Comparison of ENCODE assay signal across 19 cellular contexts in genomic region chr17:76531501-76532038, GRCh38. TPM values are rescaled to one million over a fixed set of nuclear protein-coding genes. Genes with fewer than 3 reads are reported as not detected.
A peak's percentile ranks its signal among the peaks of the same experiment; 100 is the strongest.
DNase-seq lines count a peak whose midpoint lies in the region; ATAC-seq, FAIRE-seq and TF ChIP-seq lines count a peak whose summit lies in the region.
"Had no signal": no experiment of that assay in that cellular context is flagged by ENCODE, and none has a peak within 500 bp of the region (broad histone marks: within the 10 kb centered on the region; RNA-seq: fewer than 3 reads in every experiment).

No MANE protein-coding gene starts in this region.

- CTCF ChIA-PET in IMR-90 (lab: Yijun Ruan, JAX) = no interaction called here
- CTCF ChIA-PET in K562 (lab: Yijun Ruan, JAX; ENCODE audit: low intra/inter-chr PET ratio) = no interaction called here

- H3K56ac ChIP-seq in IMR-90 (ENCODE audit: extremely low read depth, insufficient read depth, low read length) (no peak overlapping the region), mesendoderm (ENCODE audit: low read length) (peak overlapping the region; percentile 22)

- H2AFZ ChIP-seq in IMR-90 (replicated peaks; ENCODE audit: low read length, poor library complexity) = no peak overlapping the region
- peak overlapping the region; percentile 97 for H2AFZ ChIP-seq in K562 (ENCODE audit: low read depth, low read length)

- TF ChIP-seq EP300 in K562 (IDR thresholded peaks at IDR 0.05; ENCODE audit: low read length) = no peak

- H3K36me3 ChIP-seq in IMR-90 (ENCODE audit: control insufficient read depth, insufficient read depth, low read length) = peaks cover 7% of the 10 kb centered on the region; the same call in 1 of the 2 replicates
- no peaks in the 10 kb centered on the region; the same call in 2 of the 3 replicates for H3K36me3 ChIP-seq in K562 (ENCODE audit: control insufficient read depth, insufficient read depth, low read length)
- no peaks in the 10 kb centered on the region for H3K36me3 ChIP-seq in mesendoderm (ENCODE audit: control insufficient read depth, insufficient read depth, low read length)
- H3K36me3 ChIP-seq in spleen = no peaks in the 10 kb centered on the region
- H3K36me3 ChIP-seq: adrenal gland had no signal

- peaks cover 0 to 23% of the 10 kb centered on the region in 2 experiments; a peak in 1 of 4 replicates for H3K79me1 ChIP-seq in IMR-90 (ENCODE audit: low read depth in 1 of 2, low read length in 2 of 2)
- no peaks in the 10 kb centered on the region for H3K79me1 ChIP-seq in mesendoderm (ENCODE audit: low read length)

- H3K9ac ChIP-seq in IMR-90 (ENCODE audit: low read depth, low read length) (no peak overlapping the region), K562 (ENCODE audit: insufficient read depth in 1 of 2, low read depth in 2 of 2, low read length in 2 of 2) (peak overlapping the region in 1 of 2 experiments; percentile 90; a peak in 3 of 4 replicates), mesendoderm (ENCODE audit: low read length) (no peak overlapping the region)

- BruUV-seq in IMR-90 (replicated peaks; lab: Mats Ljungman, UMichigan) (no TSS peak), K562 (replicated peaks; lab: Mats Ljungman, UMichigan) (no TSS peak)

- POLR2A ChIA-PET in IMR-90 (lab: Charles Lee; ENCODE audit: unreplicated experiment) (no interaction called here), K562 (lab: Yijun Ruan, JAX) (interaction anchor here (0.6 to 0.7 kb wide), 4 partner anchors 25 to 635 kb away, joined by 3 to 4 read pairs (median 3); no protein-coding TSS in a partner anchor)

- H3K79me2 ChIP-seq in K562 (ENCODE audit: control insufficient read depth, insufficient read depth, low read length) (no peaks in the 10 kb centered on the region), mesendoderm (ENCODE audit: control insufficient read depth, insufficient read depth, low read length) (no peaks in the 10 kb centered on the region)

- H3K4me3 ChIP-seq in IMR-90 (ENCODE audit: insufficient read depth, low read depth, low read length) (no peak overlapping the region), K562 (no peak overlapping the region), mesendoderm (ENCODE audit: low read length) (no peak overlapping the region), spleen (no peak overlapping the region)
- H3K4me3 ChIP-seq: adrenal gland had no signal

- no peak overlapping the region; the same call in 1 of the 2 replicates for H4K91ac ChIP-seq in IMR-90 (ENCODE audit: insufficient read depth, low read depth, low read length)

- H2BK15ac ChIP-seq in IMR-90 (ENCODE audit: low read depth, low read length) (peak overlapping the region; percentile 49; the same call in 1 of the 3 replicates), mesendoderm (replicated peaks; ENCODE audit: low read depth) (no peak overlapping the region)

- no peak overlapping the region; the same call in 1 of the 2 replicates for H3K14ac ChIP-seq in IMR-90 (replicated peaks; ENCODE audit: low read depth, low read length)

- intact Hi-C loops in IMR-90 (cut with micrococcal nuclease) (loop anchor here (10.0 kb wide), 1 partner anchor 533 kb away; no protein-coding TSS in a partner anchor), K562 (cut with micrococcal nuclease) (no loop called here), spleen (cut with DNase I; ENCODE audit: low total_unique reads) (no loop called here)

- 0 out of 2 replicates have a peak, but pooled peaks cover 2% of the 10 kb centered on the region for H4K20me1 ChIP-seq in IMR-90 (ENCODE audit: insufficient read depth, low read length)
- H4K20me1 ChIP-seq in K562 (replicated peaks; ENCODE audit: control insufficient read depth, insufficient read depth, low read length) = no peaks in the 10 kb centered on the region

- peak overlapping the region; percentile 92 for H2AK5ac ChIP-seq in IMR-90 (ENCODE audit: low read depth, low read length)
- H2AK5ac ChIP-seq in mesendoderm (ENCODE audit: low read length) = no peak overlapping the region

- peak overlapping the region; percentile 10 for H2BK5ac ChIP-seq in IMR-90 (ENCODE audit: low read depth, low read length, poor library complexity, severe bottlenecking)
- no peak overlapping the region for H2BK5ac ChIP-seq in mesendoderm (ENCODE audit: low read length)

- H3K9me1 ChIP-seq in IMR-90 (ENCODE audit: insufficient read depth, low read length) = peaks cover 25% of the 10 kb centered on the region
- no peaks in the 10 kb centered on the region for H3K9me1 ChIP-seq in K562 (ENCODE audit: control insufficient read depth, insufficient read depth, low read length)

- no peak overlapping the region for H2BK20ac ChIP-seq in IMR-90 (ENCODE audit: low read depth, low read length)

- dilution Hi-C loops in IMR-90 (cut with HindIII; ENCODE audit: low sequenced_read_pairs, unreplicated experiment) = no loop called here

- no peak for DNase-seq in IMR-90
- no peak for DNase-seq in K562 (ENCODE audit: extremely low read depth in 1 of 4, low spot score in 3 of 4)
- DNase-seq in mesendoderm = no peak
- no peak for DNase-seq in spleen
- DNase-seq in NCI-H2171 treated with DMSO at 0.1 percent for 48 hours (lab: John Stamatoyannopoulos, UW) = no peak
- DNase-seq in NCI-H69 (lab: John Stamatoyannopoulos, UW) = no peak
- no peak for DNase-seq in EL
- DNase-seq: adrenal gland; CD4-positive, alpha-beta T cell; GDM1; HCEC 1CT; left colon; NCI-H1105; NCI-H510A treated with DMSO at 0.1 percent for 48 hours; RPMI8226; stimulated activated naive CD8-positive, alpha-beta T cell treated with anti-CD3 and anti-CD28 coated beads, Interleukin-15, amount 100 ng/mL, for 72 hours had no signal

- in situ Hi-C loops in IMR-90 (cut with MboI; ENCODE audit: low sequenced_read_pairs) = no loop called here
- in situ Hi-C loops in K562 (cut with MboI) = no loop called here

- no peak overlapping the region for H4K5ac ChIP-seq in IMR-90 (ENCODE audit: low read depth, low read length)
- no peak overlapping the region for H4K5ac ChIP-seq in mesendoderm (ENCODE audit: low read length)

- H3K9me3 ChIP-seq in IMR-90 (ENCODE audit: control insufficient read depth, insufficient read depth, low read length) (no peaks in the 10 kb centered on the region), K562 (replicated peaks; ENCODE audit: control insufficient read depth, insufficient read depth, low read depth, low read length) (no peaks in the 10 kb centered on the region), spleen (no peaks in the 10 kb centered on the region)
- H3K9me3 ChIP-seq: adrenal gland had no signal

- peak overlapping the region in 1 of 2 experiments; percentile 10; a peak in 1 of 4 replicates for H4K8ac ChIP-seq in IMR-90 (ENCODE audit: low read depth in 2 of 2, low read length in 2 of 2)
- no peak overlapping the region for H4K8ac ChIP-seq in mesendoderm (ENCODE audit: low read depth, low read length)

- H2AK9ac ChIP-seq in IMR-90 (replicated peaks; ENCODE audit: low read depth, low read length, poor library complexity) = peak overlapping the region; percentile 24

- no peak for ATAC-seq in IMR-90 (ENCODE audit: low read depth)
- no peak for ATAC-seq in K562
- ATAC-seq in GM18502 (IDR thresholded peaks at IDR 0.05; ENCODE audit: poor library complexity, unreplicated experiment) = no peak
- ATAC-seq: left colon; stimulated activated naive CD8-positive, alpha-beta T cell treated with anti-CD3 and anti-CD28 coated beads, Interleukin-15, amount 100 ng/mL, for 72 hours had no signal

- H3K4ac ChIP-seq in IMR-90 (ENCODE audit: low read depth, low read length) (peak overlapping the region; percentile 99), mesendoderm (ENCODE audit: low read depth, low read length) (no peak overlapping the region)

- TF ChIP-seq POLR2A in IMR-90 (IDR thresholded peaks at IDR 0.05; ENCODE audit: low read depth, low read length) (no peak), K562 (conservative IDR thresholded peaks at IDR 0.05) (no peak), spleen (IDR thresholded peaks at IDR 0.05) (no peak)

- H2BK120ac ChIP-seq in IMR-90 (ENCODE audit: low read depth, low read length) (peak overlapping the region; percentile 97; the same call in 1 of the 2 replicates), mesendoderm (ENCODE audit: low read depth, low read length) (no peak overlapping the region)

- FAIRE-seq in K562 (lab: Jason Lieb, UNC) = no peak
- FAIRE-seq: frontal cortex, GM18507 had no signal

- TF ChIP-seq RAD21 in IMR-90 (IDR thresholded peaks at IDR 0.05; ENCODE audit: low read length) = no peak
- TF ChIP-seq RAD21 in K562 (CRISPR knock-in tag; conservative IDR thresholded peaks at IDR 0.05 in 1 of 2, IDR thresholded peaks at IDR 0.05 in 1 of 2) = no peak

- H3K27ac ChIP-seq in IMR-90 (ENCODE audit: insufficient read depth, low read length) (peak overlapping the region; percentile 89; the same call in 1 of the 2 replicates), K562 (ENCODE audit: extremely low read depth, low read depth, low read length) (no peak overlapping the region), mesendoderm (ENCODE audit: low read depth, low read length) (no peak overlapping the region), spleen (peak overlapping the region in 7 of 8 donors; percentile 86 to 99 (median 92))

- H3K4me2 ChIP-seq in IMR-90 (ENCODE audit: low read depth, low read length) = no peak overlapping the region
- H3K4me2 ChIP-seq in K562 (ENCODE audit: insufficient read depth, low read length) = no peak overlapping the region
- H3K4me2 ChIP-seq in mesendoderm (ENCODE audit: low read length) = no peak overlapping the region

- TF ChIP-seq CTCF in IMR-90 (conservative IDR thresholded peaks at IDR 0.05; ENCODE audit: low read depth, low read length) = no peak
- no peak for TF ChIP-seq CTCF in K562 (IDR thresholded peaks at IDR 0.05 in 2 of 3, conservative IDR thresholded peaks at IDR 0.05 in 1 of 3; ENCODE audit: insufficient read depth in 2 of 3, low read depth in 1 of 3, low read length in 3 of 3)
- TF ChIP-seq CTCF in spleen (IDR thresholded peaks at IDR 0.05 in 8 of 11, conservative IDR thresholded peaks at IDR 0.05 in 3 of 11) = no peak

- H3K18ac ChIP-seq in IMR-90 (ENCODE audit: low read depth, low read length) (no peak overlapping the region), mesendoderm (ENCODE audit: low read length) (no peak overlapping the region)

- H3K4me1 ChIP-seq in IMR-90 (ENCODE audit: control insufficient read depth, insufficient read depth, low read length) = peaks cover 40% of the 10 kb centered on the region
- H3K4me1 ChIP-seq in K562 (replicated peaks in 1 of 2; ENCODE audit: control insufficient read depth in 2 of 2, insufficient read depth in 2 of 2, low read length in 2 of 2) = peaks cover 30 to 62% of the 10 kb centered on the region in 2 experiments
- peaks cover 2% of the 10 kb centered on the region for H3K4me1 ChIP-seq in mesendoderm (ENCODE audit: control insufficient read depth, low read depth, low read length)
- peaks cover 28 to 80% (median 55%) of the 10 kb centered on the region in 6 donors for H3K4me1 ChIP-seq in spleen

- H3K27me3 ChIP-seq in IMR-90 (ENCODE audit: control insufficient read depth, insufficient read depth, low read length) = no peaks in the 10 kb centered on the region
- no peaks in the 10 kb centered on the region for H3K27me3 ChIP-seq in K562 (ENCODE audit: control insufficient read depth in 2 of 2, insufficient read depth in 2 of 2, low read length in 2 of 2)
- H3K27me3 ChIP-seq in mesendoderm (ENCODE audit: insufficient read depth, low read length, poor library complexity) = no peaks in the 10 kb centered on the region
- H3K27me3 ChIP-seq in spleen (replicated peaks in 1 of 7) = peaks cover 0 to 19% (median 0%) of the 10 kb centered on the region in 7 donors
- H3K27me3 ChIP-seq: adrenal gland had no signal

- no peak overlapping the region for H3K23ac ChIP-seq in IMR-90 (ENCODE audit: low read depth, low read length)
- H3K23ac ChIP-seq in mesendoderm (ENCODE audit: low read length) = no peak overlapping the region

- WGBS in IMR-90 (ENCODE audit: extremely low coverage in 2 of 2, insufficient read length in 1 of 2), 2 experiments = 91% methylated on average over 6 of the region's 17 CpGs; no CpG with 5 or more reads in 1 of the 2 experiments
- WGBS in K562 (ENCODE audit: insufficient coverage, low coverage, missing lambda C conversion rate) = 76% methylated on average over 16 of the region's 17 CpGs
- no CpG with 5 or more reads among the region's 17 CpGs for WGBS in mesendoderm (ENCODE audit: extremely low coverage, insufficient coverage, low lambda C conversion rate)
- WGBS in spleen, 5 donors = 81 to 85% (median 82%) methylated on average over 15 to 17 of the region's 17 CpGs

RNA-seq across cellular contexts. Expression of gene CYGB, which starts 5.9 kb away (rescaled TPM):
- total RNA-seq in IMR-90 (2012; rRNA removed) (1.3 and 1.7 TPM in 2 replicates), K562 (2014; rRNA removed) (0.95 TPM in 1 of 2 replicates, not detected in the other), K562 (2014; rRNA removed; fragmentation: Illumina TruSeq; extraction: Trizol) (0.16 TPM in 1 of 2 replicates, not detected in the other), K562 (2015; rRNA removed; fragmentation: Illumina TruSeq; extraction: Trizol) (not detected in 2 replicates), K562 (2021) (0.13 and 0.24 TPM in 2 replicates), spleen (10 to 100 TPM in 3 of 7 donors, 1 to 10 TPM in 4; 5.0 to 21.0 (median 9.9) TPM)
- polyA plus RNA-seq in IMR-90 (2012; rRNA removed) (2.9 and 3.5 TPM in 2 replicates), K562 (2011; rRNA removed) (0.05 and 0.08 TPM in 2 replicates), K562 (2014; fragmentation: Illumina TruSeq; extraction: Trizol) (0.54 TPM in 1 of 2 replicates, not detected in the other), K562 (2014; fragmentation: Nextera tagmentation; extraction: Ambion mirVana) (not detected), K562 (2014; rRNA removed) (0.11 and 0.12 TPM in 2 replicates), spleen (1 to 10 TPM; 3.5 to 5.8 (median 5.5) TPM)
- polyA plus RNA-seq in IMR-90 (2012; cell fraction: cytosol; rRNA removed) = 3.6 and 4.3 TPM in 2 replicates
- 1.2 and 1.9 TPM in 2 replicates for polyA plus RNA-seq in IMR-90 (2012; cell fraction: nucleus; rRNA removed; ENCODE audit: low replicate concordance)
- total RNA-seq in K562 (2011; cell fraction: chromatin; rRNA removed; ENCODE audit: low replicate concordance) = 0.84 TPM in 1 of 2 replicates, not detected in the other
- 0.66 TPM in 1 of 2 replicates, not detected in the other for total RNA-seq in K562 (2011; cell fraction: nucleolus; rRNA removed)
- 1.2 TPM in 1 of 2 replicates, not detected in the other for total RNA-seq in K562 (2011; cell fraction: nucleoplasm; rRNA removed)
- 0.18 and 0.40 TPM in 2 replicates for polyA plus RNA-seq in K562 (2011; cell fraction: cytosol; rRNA removed)
- polyA plus RNA-seq in K562 (2011; cell fraction: nucleus; rRNA removed) = 0.20 and 0.38 TPM in 2 replicates
- 0.09 and 0.24 TPM in 2 replicates for polyA plus RNA-seq in K562 (2012)
- polyA minus RNA-seq in K562 (2011; rRNA and poly(A)+ RNA removed) = not detected in 2 replicates
- not detected in 2 replicates for polyA minus RNA-seq in K562 (2011; cell fraction: cytosol; rRNA and poly(A)+ RNA removed)
- polyA minus RNA-seq in K562 (2011; cell fraction: nucleus; rRNA and poly(A)+ RNA removed) = not detected in 2 replicates
- polyA plus RNA-seq in mesendoderm (2013, experiment 1 of 2) = 0.88 TPM
- 0.88 TPM for polyA plus RNA-seq in mesendoderm (2013, experiment 2 of 2)
- total RNA-seq: CD4-positive, alpha-beta T cell had no signal

RNA-seq across cellular contexts. Expression of gene PRCD, which starts 8.3 kb away (rescaled TPM):
- total RNA-seq in IMR-90 (2012; rRNA removed) = under 0.01 TPM in 1 of 2 replicates, not detected in the other
- 0.32 TPM in 2 replicates for polyA plus RNA-seq in IMR-90 (2012; rRNA removed)
- polyA plus RNA-seq in IMR-90 (2012; cell fraction: cytosol; rRNA removed) = 0.24 and 0.26 TPM in 2 replicates
- polyA plus RNA-seq in IMR-90 (2012; cell fraction: nucleus; rRNA removed; ENCODE audit: low replicate concordance) = 1.4 and 3.8 TPM in 2 replicates
- 0.14 TPM in 1 of 2 replicates, not detected in the other for total RNA-seq in K562 (2011; cell fraction: chromatin; rRNA removed; ENCODE audit: low replicate concordance)
- not detected in 2 replicates for total RNA-seq in K562 (2011; cell fraction: nucleolus; rRNA removed)
- total RNA-seq in K562 (2011; cell fraction: nucleoplasm; rRNA removed) = not detected in 2 replicates
- not detected in 2 replicates for total RNA-seq in K562 (2014; rRNA removed)
- not detected in 2 replicates for total RNA-seq in K562 (2014; rRNA removed; fragmentation: Illumina TruSeq; extraction: Trizol)
- not detected in 2 replicates for total RNA-seq in K562 (2015; rRNA removed; fragmentation: Illumina TruSeq; extraction: Trizol)
- total RNA-seq in K562 (2021) = 0.27 TPM in 1 of 2 replicates, not detected in the other
- 0.20 and 0.39 TPM in 2 replicates for polyA plus RNA-seq in K562 (2011; rRNA removed)
- polyA plus RNA-seq in K562 (2011; cell fraction: cytosol; rRNA removed) = not detected in 2 replicates
- polyA plus RNA-seq in K562 (2011; cell fraction: nucleus; rRNA removed) = 0.10 and 0.13 TPM in 2 replicates
- polyA plus RNA-seq in K562 (2012) = 0.26 and 0.65 TPM in 2 replicates
- polyA plus RNA-seq in K562 (2014; fragmentation: Illumina TruSeq; extraction: Trizol) = not detected in 2 replicates
- under 1 TPM in 1 of 2 experiments, not detected in 1; 0.25 TPM for polyA plus RNA-seq in K562 (2014; fragmentation: Nextera tagmentation; extraction: Ambion mirVana)
- 0.21 TPM in 1 of 2 replicates, not detected in the other for polyA plus RNA-seq in K562 (2014; rRNA removed)
- 0.07 TPM in 1 of 2 replicates, not detected in the other for polyA minus RNA-seq in K562 (2011; rRNA and poly(A)+ RNA removed)
- not detected in 2 replicates for polyA minus RNA-seq in K562 (2011; cell fraction: cytosol; rRNA and poly(A)+ RNA removed)
- polyA minus RNA-seq in K562 (2011; cell fraction: nucleus; rRNA and poly(A)+ RNA removed) = not detected in 2 replicates
- 0.59 TPM for polyA plus RNA-seq in mesendoderm (2013, experiment 1 of 2)
- 0.55 TPM for polyA plus RNA-seq in mesendoderm (2013, experiment 2 of 2)
- 10 to 100 TPM in 2 of 7 donors, 1 to 10 TPM in 5; 3.5 to 18.8 (median 9.2) TPM for total RNA-seq in spleen
- 10 to 100 TPM; 28.9 to 54.1 (median 29.6) TPM for polyA plus RNA-seq in spleen
- total RNA-seq: CD4-positive, alpha-beta T cell had no signal

RNA-seq across cellular contexts. Expression of gene RHBDF2, which starts 30.3 kb away (rescaled TPM):
- total RNA-seq in IMR-90 (2012; rRNA removed) (1.3 and 1.4 TPM in 2 replicates), K562 (2014; rRNA removed) (1.5 and 4.0 TPM in 2 replicates), K562 (2014; rRNA removed; fragmentation: Illumina TruSeq; extraction: Trizol) (0.19 and 0.47 TPM in 2 replicates), K562 (2015; rRNA removed; fragmentation: Illumina TruSeq; extraction: Trizol) (0.65 and 0.75 TPM in 2 replicates), K562 (2021) (2.3 and 2.8 TPM in 2 replicates), spleen (100 to 1,000 TPM in 4 of 7 donors, 10 to 100 TPM in 3; 95.1 to 147 (median 114) TPM)
- polyA plus RNA-seq in IMR-90 (2012; rRNA removed) (8.3 and 10.0 TPM in 2 replicates), K562 (2011; rRNA removed) (1.1 and 3.1 TPM in 2 replicates), K562 (2014; fragmentation: Illumina TruSeq; extraction: Trizol) (1.3 and 1.6 TPM in 2 replicates), K562 (2014; fragmentation: Nextera tagmentation; extraction: Ambion mirVana) (under 1 TPM; 0.04 to 0.06 TPM), K562 (2014; rRNA removed) (1.5 and 1.6 TPM in 2 replicates), spleen (10 to 100 TPM; 31.4 to 72.7 (median 53.3) TPM)
- polyA plus RNA-seq in IMR-90 (2012; cell fraction: cytosol; rRNA removed) = 6.7 and 10.1 TPM in 2 replicates
- 29.5 and 54.3 TPM in 2 replicates for polyA plus RNA-seq in IMR-90 (2012; cell fraction: nucleus; rRNA removed; ENCODE audit: low replicate concordance)
- 5.1 and 22.6 TPM in 2 replicates for total RNA-seq in K562 (2011; cell fraction: chromatin; rRNA removed; ENCODE audit: low replicate concordance)
- 12.2 and 15.7 TPM in 2 replicates for total RNA-seq in K562 (2011; cell fraction: nucleolus; rRNA removed)
- 4.0 and 6.5 TPM in 2 replicates for total RNA-seq in K562 (2011; cell fraction: nucleoplasm; rRNA removed)
- polyA plus RNA-seq in K562 (2011; cell fraction: cytosol; rRNA removed) = 1.7 and 6.2 TPM in 2 replicates
- polyA plus RNA-seq in K562 (2011; cell fraction: nucleus; rRNA removed) = 8.1 and 13.7 TPM in 2 replicates
- polyA plus RNA-seq in K562 (2012) = 1.5 and 1.7 TPM in 2 replicates
- 0.74 and 1.6 TPM in 2 replicates for polyA minus RNA-seq in K562 (2011; rRNA and poly(A)+ RNA removed)
- polyA minus RNA-seq in K562 (2011; cell fraction: cytosol; rRNA and poly(A)+ RNA removed) = 2.7 and 6.3 TPM in 2 replicates
- 4.7 and 5.3 TPM in 2 replicates for polyA minus RNA-seq in K562 (2011; cell fraction: nucleus; rRNA and poly(A)+ RNA removed)
- 12.3 TPM for polyA plus RNA-seq in mesendoderm (2013, experiment 1 of 2)
- 11.8 TPM for polyA plus RNA-seq in mesendoderm (2013, experiment 2 of 2)

RNA-seq across cellular contexts. Expression of gene ST6GALNAC2, which starts 54.1 kb away (rescaled TPM):
- total RNA-seq in IMR-90 (2012; rRNA removed) = not detected in 2 replicates
- 0.10 TPM in 1 of 2 replicates, not detected in the other for polyA plus RNA-seq in IMR-90 (2012; rRNA removed)
- polyA plus RNA-seq in IMR-90 (2012; cell fraction: cytosol; rRNA removed) = 0.06 and 0.18 TPM in 2 replicates
- polyA plus RNA-seq in IMR-90 (2012; cell fraction: nucleus; rRNA removed; ENCODE audit: low replicate concordance) = 0.03 and 0.25 TPM in 2 replicates
- not detected in 2 replicates for total RNA-seq in K562 (2011; cell fraction: chromatin; rRNA removed; ENCODE audit: low replicate concordance)
- total RNA-seq in K562 (2011; cell fraction: nucleolus; rRNA removed) = not detected in 2 replicates
- not detected in 2 replicates for total RNA-seq in K562 (2011; cell fraction: nucleoplasm; rRNA removed)
- not detected in 2 replicates for total RNA-seq in K562 (2014; rRNA removed)
- not detected in 2 replicates for total RNA-seq in K562 (2014; rRNA removed; fragmentation: Illumina TruSeq; extraction: Trizol)
- not detected in 2 replicates for total RNA-seq in K562 (2015; rRNA removed; fragmentation: Illumina TruSeq; extraction: Trizol)
- total RNA-seq in K562 (2021) = not detected in 2 replicates
- polyA plus RNA-seq in K562 (2011; rRNA removed) = not detected in 2 replicates
- not detected in 2 replicates for polyA plus RNA-seq in K562 (2011; cell fraction: cytosol; rRNA removed)
- polyA plus RNA-seq in K562 (2011; cell fraction: nucleus; rRNA removed) = not detected in 2 replicates
- not detected in 2 replicates for polyA plus RNA-seq in K562 (2012)
- 0.18 TPM in 1 of 2 replicates, not detected in the other for polyA plus RNA-seq in K562 (2014; fragmentation: Illumina TruSeq; extraction: Trizol)
- polyA plus RNA-seq in K562 (2014; fragmentation: Nextera tagmentation; extraction: Ambion mirVana) = not detected
- polyA plus RNA-seq in K562 (2014; rRNA removed) = not detected in 2 replicates
- polyA minus RNA-seq in K562 (2011; rRNA and poly(A)+ RNA removed) = not detected in 2 replicates
- polyA minus RNA-seq in K562 (2011; cell fraction: cytosol; rRNA and poly(A)+ RNA removed) = not detected in 2 replicates
- polyA minus RNA-seq in K562 (2011; cell fraction: nucleus; rRNA and poly(A)+ RNA removed) = not detected in 2 replicates
- polyA plus RNA-seq in mesendoderm (2013, experiment 1 of 2) = 0.04 TPM
- 0.04 TPM for polyA plus RNA-seq in mesendoderm (2013, experiment 2 of 2)
- total RNA-seq in spleen = 10 to 100 TPM in 3 of 7 donors, 1 to 10 TPM in 4; 8.1 to 15.7 (median 9.8) TPM
- 1 to 10 TPM; 1.1 to 4.8 (median 1.3) TPM for polyA plus RNA-seq in spleen
- total RNA-seq: frontal cortex had no signal

Comparison
In these comparisons a context has a peak if more than half of its experiments do, and no peak if none do; other contexts are left out.
1. H3K27ac ChIP-seq: peak in IMR-90 (single experiment) and spleen (7 of 8); none in K562 (single experiment) and mesendoderm (single experiment).
2. RNA of gene RHBDF2, which starts 30.3 kb away (total RNA-seq): 95.1 to 147 TPM in spleen; 0.19 to 22.6 TPM in K562 and 1.3 to 1.4 TPM in IMR-90; every median in the first group is over 4 times any median in the second.